In genomic region chr16:55949518-55949917, GRCh38 we compare ENCODE assay signal across 28 cellular contexts.
DNase-seq lines count a peak whose midpoint lies in the region; ATAC-seq, FAIRE-seq and TF ChIP-seq lines count a peak whose summit lies in the region.
"Had no signal": no experiment of that assay in that cellular context is flagged by ENCODE, and none has a peak within 500 bp of the region (broad histone marks: within the 10 kb centered on the region; RNA-seq: fewer than 3 reads in every experiment).

No MANE protein-coding gene starts in this region.

- H3K27ac ChIP-seq in left lung, result no peak overlapping the region
- no peak overlapping the region for H3K27ac ChIP-seq in endodermal cell (ENCODE audit: low read depth, low read length)
- H3K27ac ChIP-seq: parathyroid adenoma, right lobe of liver had no signal

- H3K9me3 Mint-ChIP-seq in nephron progenitor cell (peaks cover 26% of the 10 kb centered on the region), endodermal cell (peaks cover 11% of the 10 kb centered on the region)
- H3K9me3 Mint-ChIP-seq: activated CD4-positive, alpha-beta T cell treated with anti-CD3 and anti-CD28 coated beads, Interleukin-2, amount 10 ng/mL, durations not matched to agents 24 days and 14 days; activated T-helper 17 cell treated with anti-CD3 and anti-CD28 coated beads, Interleukin-2, amount 50 U/mL, for 72 hours; natural killer cell treated with Interleukin-12 subunit alpha and Interleukin-12 subunit beta and Interleukin-15 and Interleukin-18, amount 100 ng/mL, for 72 hours had no signal

- H3K4me3 Mint-ChIP-seq in nephron progenitor cell, result no peak overlapping the region
- H3K4me3 Mint-ChIP-seq in endodermal cell, result no peak overlapping the region
- H3K4me3 Mint-ChIP-seq: activated CD4-positive, alpha-beta T cell treated with anti-CD3 and anti-CD28 coated beads, Interleukin-2, amount 10 ng/mL, durations not matched to agents 24 days and 14 days; activated naive CD8-positive, alpha-beta T cell treated with anti-CD3 and anti-CD28 coated beads for 36 hours; activated T-helper 17 cell treated with anti-CD3 and anti-CD28 coated beads, Interleukin-2, amount 50 U/mL, for 72 hours; brain; CD4-positive, alpha-beta memory T cell; mesothelial cell of epicardium; natural killer cell treated with Interleukin-12 subunit alpha and Interleukin-12 subunit beta and Interleukin-15 and Interleukin-18, amount 100 ng/mL, for 72 hours had no signal

- ATAC-seq in left lung (peak; percentile 58), HG02763 (IDR thresholded peaks at IDR 0.05; ENCODE audit: unreplicated experiment) (no peak)
- ATAC-seq: activated T-helper 17 cell treated with anti-CD3 and anti-CD28 coated beads, Interleukin-2, amount 50 U/mL, for 72 hours; natural killer cell treated with Interleukin-12 subunit alpha and Interleukin-12 subunit beta and Interleukin-15 and Interleukin-18, amount 100 ng/mL, for 72 hours; right lobe of liver had no signal

- H3K4me3 ChIP-seq in bronchial epithelial cell (ENCODE audit: low read depth, low read length) (no peak overlapping the region), left lung (no peak overlapping the region), endodermal cell (ENCODE audit: low read length) (no peak overlapping the region)
- H3K4me3 ChIP-seq: right lobe of liver had no signal

- FAIRE-seq in bronchial epithelial cell (lab: Jason Lieb, UNC), result no peak

- H3K27me3 Mint-ChIP-seq in nephron progenitor cell (ENCODE audit: low read depth, poor library complexity) (peaks cover 10% of the 10 kb centered on the region), endodermal cell (ENCODE audit: insufficient read depth) (no peaks in the 10 kb centered on the region)
- H3K27me3 Mint-ChIP-seq: brain had no signal

- peaks cover 41% of the 10 kb centered on the region for H3K4me1 Mint-ChIP-seq in nephron progenitor cell
- peaks cover 12% of the 10 kb centered on the region for H3K4me1 Mint-ChIP-seq in endodermal cell
- H3K4me1 Mint-ChIP-seq: activated CD4-positive, alpha-beta T cell treated with anti-CD3 and anti-CD28 coated beads, Interleukin-2, amount 10 ng/mL, durations not matched to agents 24 days and 14 days; activated naive CD8-positive, alpha-beta T cell treated with anti-CD3 and anti-CD28 coated beads for 36 hours; activated T-helper 17 cell treated with anti-CD3 and anti-CD28 coated beads, Interleukin-2, amount 50 U/mL, for 72 hours had no signal

- H3K27me3 ChIP-seq in bronchial epithelial cell (ENCODE audit: control insufficient read depth, insufficient read depth, low read length) (no peaks in the 10 kb centered on the region), left lung (peaks cover 0 to 8% of the 10 kb centered on the region in 2 donors), endodermal cell (ENCODE audit: control insufficient read depth, insufficient read depth, low read length, poor library complexity, severe bottlenecking) (peaks cover 3% of the 10 kb centered on the region)
- H3K27me3 ChIP-seq: right lobe of liver had no signal

- intact Hi-C loops in left lung (cut with DNase I), result loop anchor here in 1 of 2 donors (10.0 kb wide), 1 partner anchor 365 kb away; no protein-coding TSS in a partner anchor

- no peaks in the 10 kb centered on the region for H3K36me3 ChIP-seq in bronchial epithelial cell (ENCODE audit: control insufficient read depth, insufficient read depth, low read length)
- no peaks in the 10 kb centered on the region for H3K36me3 ChIP-seq in left lung
- no peaks in the 10 kb centered on the region for H3K36me3 ChIP-seq in endodermal cell (ENCODE audit: control insufficient read depth, insufficient read depth, low read length)
- H3K36me3 ChIP-seq: right lobe of liver had no signal

- H3K36me3 Mint-ChIP-seq in nephron progenitor cell (ENCODE audit: low read depth) (peaks cover 5% of the 10 kb centered on the region), endodermal cell (ENCODE audit: low read depth) (peaks cover 2% of the 10 kb centered on the region)
- H3K36me3 Mint-ChIP-seq: activated naive CD8-positive, alpha-beta T cell treated with anti-CD3 and anti-CD28 coated beads for 36 hours; brain; CD4-positive, alpha-beta memory T cell; natural killer cell treated with Interleukin-12 subunit alpha and Interleukin-12 subunit beta and Interleukin-15 and Interleukin-18, amount 100 ng/mL, for 72 hours had no signal

- peak; percentile 38 for DNase-seq in AG20443 (ENCODE audit: low spot score)
- DNase-seq in HT1080 (ENCODE audit: low read depth), result peak; percentile 15
- DNase-seq in bronchial epithelial cell (ENCODE audit: low read depth), result peak; percentile 62
- DNase-seq in left lung, result no peak
- DNase-seq in nephron progenitor cell, result no peak
- no peak for DNase-seq in NCI-H748 (lab: John Stamatoyannopoulos, UW; ENCODE audit: unreplicated experiment)
- no peak for DNase-seq in endodermal cell
- DNase-seq: ACHN; activated CD4-positive, alpha-beta T cell treated with anti-CD3 and anti-CD28 coated beads, Interleukin-2, amount 10 ng/mL, durations not matched to agents 24 days and 14 days; activated naive CD8-positive, alpha-beta T cell treated with anti-CD3 and anti-CD28 coated beads for 36 hours; CD4-positive, alpha-beta memory T cell; cortex of kidney; DMS153; foreskin fibroblast; HCEC 1CT; left cardiac atrium; MM.1S; NCI-H2171; NCI-H526; right lobe of liver; SHP77; T-helper 1 cell had no signal

- WGBS in endodermal cell (ENCODE audit: insufficient coverage in 1 of 2, insufficient read length in 1 of 2), 2 experiments, result 96% methylated on average over 1 of the region's 1 CpG; no CpG with 5 or more reads in 1 of the 2 experiments

- TF ChIP-seq CTCF in bronchial epithelial cell (IDR thresholded peaks at IDR 0.05; ENCODE audit: insufficient read depth, low read length, severe bottlenecking), result no peak
- TF ChIP-seq CTCF in left lung (IDR thresholded peaks at IDR 0.05), result no peak
- TF ChIP-seq CTCF in nephron progenitor cell (IDR thresholded peaks at IDR 0.05), result no peak
- TF ChIP-seq CTCF in endodermal cell (conservative IDR thresholded peaks at IDR 0.05), result no peak

- no peak overlapping the region for H3K9ac ChIP-seq in endodermal cell (ENCODE audit: extremely low read depth, low read length, poor library complexity, severe bottlenecking)
- H3K9ac ChIP-seq: parathyroid adenoma had no signal

- H3K9me3 ChIP-seq in left lung (no peaks in the 10 kb centered on the region), endodermal cell (ENCODE audit: control insufficient read depth, low read length) (peaks cover 6% of the 10 kb centered on the region)
- H3K9me3 ChIP-seq: right lobe of liver had no signal

- H3K4me1 ChIP-seq in left lung (no peaks in the 10 kb centered on the region), endodermal cell (ENCODE audit: control insufficient read depth, insufficient read depth, low read length) (no peaks in the 10 kb centered on the region)
- H3K4me1 ChIP-seq: parathyroid adenoma, right lobe of liver had no signal

- H3K27ac Mint-ChIP-seq in nephron progenitor cell (no peak overlapping the region), endodermal cell (no peak overlapping the region)
- H3K27ac Mint-ChIP-seq: activated CD4-positive, alpha-beta T cell treated with anti-CD3 and anti-CD28 coated beads, Interleukin-2, amount 10 ng/mL, durations not matched to agents 24 days and 14 days; activated naive CD8-positive, alpha-beta T cell treated with anti-CD3 and anti-CD28 coated beads for 36 hours; activated T-helper 17 cell treated with anti-CD3 and anti-CD28 coated beads, Interleukin-2, amount 50 U/mL, for 72 hours; brain; CD4-positive, alpha-beta memory T cell; mesothelial cell of epicardium; natural killer cell treated with Interleukin-12 subunit alpha and Interleukin-12 subunit beta and Interleukin-15 and Interleukin-18, amount 100 ng/mL, for 72 hours had no signal

Comparison
In these comparisons a context has a peak if more than half of its experiments do, and no peak if none do; other contexts are left out.
1. DNase-seq: peak in AG20443 (single experiment), HT1080 (single experiment) and bronchial epithelial cell (single experiment); none in left lung (0 of 2), nephron progenitor cell (single experiment), NCI-H748 (single experiment) and endodermal cell (single experiment).